In genomic region chrX:100297732-100298131, GRCh38 we compare ENCODE assay signal across 29 cellular contexts.
"Had no signal": no experiment of that assay in that cellular context is flagged by ENCODE, and none has a peak within 500 bp of the region (broad histone marks: within the 10 kb centered on the region; RNA-seq: fewer than 3 reads in every experiment).

No MANE protein-coding gene starts in this region.

- FAIRE-seq: colon had no signal

- H3K36me3 ChIP-seq: ascending aorta, esophagus squamous epithelium, gastroesophageal sphincter, heart right ventricle had no signal

- H3K4me1 ChIP-seq: ascending aorta, esophagus squamous epithelium, gastroesophageal sphincter, heart right ventricle had no signal

- H3K4me3 ChIP-seq: ascending aorta, esophagus squamous epithelium, gastroesophageal sphincter, heart right ventricle had no signal

- DNase-seq: activated CD4-positive, alpha-beta memory T cell treated with anti-CD3 and anti-CD28 coated beads for 36 hours; activated CD4-positive, alpha-beta T cell treated with anti-CD3 and anti-CD28 coated beads for 36 hours; activated CD4-positive, alpha-beta T cell treated with anti-CD3 and anti-CD28 coated beads, Interleukin-2, amount 10 ng/mL, durations not matched to agents 24 days and 14 days; activated CD4-positive, CD25-positive, alpha-beta regulatory T cell; activated CD4-positive, CD25-positive, alpha-beta regulatory T cell treated with anti-CD3 and anti-CD28 coated beads, Interleukin-2, amount 50 U/mL, for 72 hours; activated CD8-positive, alpha-beta memory T cell treated with anti-CD3 and anti-CD28 coated beads, Interleukin-2, amount 10 ng/mL, durations not matched to agents 7 days and 5 days; activated CD8-positive, alpha-beta memory T cell treated with anti-CD3 and anti-CD28 coated beads, Interleukin-2, amount 50 U/mL, for 4 hours; activated CD8-positive, alpha-beta T cell treated with anti-CD3 and anti-CD28 coated beads, Interleukin-2, amount 10 ng/mL, durations not matched to agents 7 days and 5 days; activated effector memory CD4-positive, alpha-beta T cell treated with anti-CD3 and anti-CD28 coated beads, Interleukin-2, amount 50 U/mL, for 16 hours; activated naive CD4-positive, alpha-beta T cell treated with anti-CD3 and anti-CD28 coated beads for 36 hours; activated naive CD8-positive, alpha-beta T cell treated with anti-CD3 and anti-CD28 coated beads for 36 hours; activated naive CD8-positive, alpha-beta T cell treated with anti-CD3 and anti-CD28 coated beads, Interleukin-2, amount 50 U/mL, for 24 hours; activated T-cell treated with anti-CD3 and anti-CD28 coated beads, Interleukin-2, amount 50 U/mL, for 1 hour; activated T-cell treated with anti-CD3 and anti-CD28 coated beads, Interleukin-2, amount 50 U/mL, for 48 hours; caudate nucleus; cortex of kidney; dermis blood vessel endothelial cell; effector CD4-positive, alpha-beta T cell; effector memory CD8-positive, alpha-beta T cell; esophagus squamous epithelium; foreskin melanocyte; heart right ventricle; T-helper 1 cell; T-helper 17 cell; T1000 had no signal

- H3K9me3 ChIP-seq: ascending aorta, esophagus squamous epithelium, gastroesophageal sphincter, heart right ventricle had no signal

- H3K27ac ChIP-seq: ascending aorta, epithelial cell of prostate, esophagus squamous epithelium, gastroesophageal sphincter, heart right ventricle had no signal

- H3K27me3 ChIP-seq: ascending aorta, gastroesophageal sphincter had no signal

- ATAC-seq: activated CD4-positive, alpha-beta T cell treated with anti-CD3 and anti-CD28 coated beads for 36 hours; activated CD8-positive, alpha-beta memory T cell treated with anti-CD3 and anti-CD28 coated beads, Interleukin-2, amount 10 ng/mL, durations not matched to agents 7 days and 5 days; activated CD8-positive, alpha-beta T cell treated with anti-CD3 and anti-CD28 coated beads, Interleukin-2, amount 10 ng/mL, durations not matched to agents 7 days and 5 days; activated naive CD8-positive, alpha-beta T cell treated with anti-CD3 and anti-CD28 coated beads, Interleukin-2, amount 50 U/mL, for 24 hours; effector memory CD8-positive, alpha-beta T cell; gastroesophageal sphincter; heart right ventricle; T-helper 17 cell had no signal
